ENCODE assay signal across 14 cellular contexts in genomic region chr3:44983413-44984040, GRCh38. TPM values are rescaled to one million over a fixed set of nuclear protein-coding genes. Genes with fewer than 3 reads are reported as not detected.
DNase-seq lines count a peak whose midpoint lies in the region; ATAC-seq, FAIRE-seq and TF ChIP-seq lines count a peak whose summit lies in the region.
"Had no signal": no experiment of that assay in that cellular context is flagged by ENCODE, and none has a peak within 500 bp of the region (broad histone marks: within the 10 kb centered on the region; RNA-seq: fewer than 3 reads in every experiment).

No MANE protein-coding gene starts in this region.

- H3K9me2 ChIP-seq in PC-9 (ENCODE audit: insufficient read depth), result no peaks in the 10 kb centered on the region

- H3F3A ChIP-seq in PC-9 (ENCODE audit: insufficient read depth, low read depth), result peaks cover 48% of the 10 kb centered on the region

- H3K27ac ChIP-seq in CD8-positive, alpha-beta memory T cell (ENCODE audit: low read depth, low read length), result no peak overlapping the region
- H3K27ac ChIP-seq in PC-9 (peak overlapping the region; percentile 80), pancreas (peak overlapping the region in 3 of 4 donors; percentile 18 to 76 (median 46))
- H3K27ac ChIP-seq: BLaER1 had no signal

- peak overlapping the region in 5 of 8 donors; percentile 23 to 82 (median 62) for H3K27ac Mint-ChIP-seq in CD8-positive, alpha-beta memory T cell
- H3K27ac Mint-ChIP-seq in CD14-positive monocyte, result peak overlapping the region in 1 of 7 donors; percentile 18

- no peak for FAIRE-seq in pancreas (lab: Jason Lieb, UNC)
- FAIRE-seq: colon, frontal cortex had no signal

- H3K4me2 ChIP-seq in PC-9, result peak overlapping the region; percentile 76
- H3K4me2 ChIP-seq: BLaER1 had no signal

- H3K4me3 ChIP-seq in CD8-positive, alpha-beta memory T cell (ENCODE audit: low read length), result no peak overlapping the region
- H3K4me3 ChIP-seq in PC-9 (peak overlapping the region; percentile 31; the same call in 1 of the 2 replicates), pancreas (no peak overlapping the region)
- H3K4me3 ChIP-seq: BLaER1 had no signal

- H3K27me3 ChIP-seq in CD8-positive, alpha-beta memory T cell (ENCODE audit: insufficient read depth, low read length, poor library complexity, severe bottlenecking), result no peaks in the 10 kb centered on the region
- H3K27me3 ChIP-seq in PC-9 (ENCODE audit: insufficient read depth, low read depth), result no peaks in the 10 kb centered on the region
- no peaks in the 10 kb centered on the region for H3K27me3 ChIP-seq in pancreas
- H3K27me3 ChIP-seq: BLaER1 had no signal

- CTCF ChIA-PET in CD8-positive, alpha-beta memory T cell (lab: Charles Lee), result no interaction called here
- CTCF ChIA-PET in PC-9 (lab: Charles Lee), result interaction anchor here (1.1 to 1.2 kb wide), 2 partner anchors 41 to 68 kb away, joined by 3 to 6 read pairs; no protein-coding TSS in a partner anchor

- no peak overlapping the region for H3K4me3 Mint-ChIP-seq in CD8-positive, alpha-beta memory T cell
- H3K4me3 Mint-ChIP-seq in CD14-positive monocyte, result no peak overlapping the region

- peaks cover 91% of the 10 kb centered on the region for H3K79me2 ChIP-seq in PC-9 (ENCODE audit: low read depth)

- WGBS in pancreas, 2 donors, result 16 to 27% methylated on average over 1 of the region's 1 CpG

- H3K9me3 Mint-ChIP-seq in CD8-positive, alpha-beta memory T cell, result no peaks in the 10 kb centered on the region
- H3K9me3 Mint-ChIP-seq in CD14-positive monocyte, result no peaks in the 10 kb centered on the region

- DNase-seq in CD8-positive, alpha-beta memory T cell, result no peak
- DNase-seq in PC-9 (peak; percentile 45 to 84), Right ventricle myocardium superior (no peak), pancreas (no peak), SK-N-DZ (ENCODE audit: low spot score) (no peak), CD14-positive monocyte (ENCODE audit: low spot score) (no peak), KG1 (lab: John Stamatoyannopoulos, UW) (no peak), NCI-H2196 treated with DMSO at 0.1 percent for 48 hours (lab: John Stamatoyannopoulos, UW; ENCODE audit: unreplicated experiment) (no peak)
- DNase-seq: NCI-H2029 treated with DMSO at 0.1 percent for 48 hours; occipital lobe; stimulated activated naive CD4-positive, alpha-beta T cell had no signal

- TF ChIP-seq CTCF in PC-9 (conservative IDR thresholded peaks at IDR 0.05) (no peak), pancreas (IDR thresholded peaks at IDR 0.05) (no peak), CD14-positive monocyte (IDR thresholded peaks at IDR 0.05) (no peak)

- POLR2A ChIA-PET in CD8-positive, alpha-beta memory T cell (lab: Charles Lee), result no interaction called here
- POLR2A ChIA-PET in PC-9 (lab: Charles Lee; ENCODE audit: unreplicated experiment), result interaction anchor here (0.6 to 0.8 kb wide), 2 partner anchors 140 to 174 kb away, joined by 3 to 6 read pairs; no protein-coding TSS in a partner anchor

- intact Hi-C loops in PC-9 (cut with micrococcal nuclease; ENCODE audit: unreplicated experiment), result no loop called here
- intact Hi-C loops in Right ventricle myocardium superior (cut with DNase I), result no loop called here
- intact Hi-C loops in pancreas (cut with DNase I), result no loop called here
- intact Hi-C loops in CD14-positive monocyte (cut with micrococcal nuclease), result no loop called here

- ATAC-seq in Right ventricle myocardium superior (ENCODE audit: poor library complexity) (peak; percentile 68), pancreas (peak; percentile 69 to 72 (median 70))

- BruUV-seq in PC-9 (replicated peaks; lab: Mats Ljungman, UMichigan), result no TSS peak

- H3K36me3 Mint-ChIP-seq in CD8-positive, alpha-beta memory T cell, result peaks cover 0 to 12% (median 5%) of the 10 kb centered on the region in 3 donors
- peaks cover 11 to 16% of the 10 kb centered on the region in 2 donors for H3K36me3 Mint-ChIP-seq in CD14-positive monocyte

- H3K4me1 Mint-ChIP-seq in CD8-positive, alpha-beta memory T cell, result peaks cover 58 to 81% (median 79%) of the 10 kb centered on the region in 3 donors
- H3K4me1 Mint-ChIP-seq in CD14-positive monocyte, result peaks cover 61% of the 10 kb centered on the region

- H4K20me1 ChIP-seq in PC-9 (ENCODE audit: insufficient read depth), result peaks cover 12% of the 10 kb centered on the region

- H2AFZ ChIP-seq in PC-9, result no peak overlapping the region

- H3K4me1 ChIP-seq in CD8-positive, alpha-beta memory T cell (ENCODE audit: insufficient read depth, low read length), result peaks cover 56% of the 10 kb centered on the region
- H3K4me1 ChIP-seq in PC-9 (replicated peaks; ENCODE audit: insufficient read depth) (peaks cover 67% of the 10 kb centered on the region), pancreas (peaks cover 29 to 30% (median 29%) of the 10 kb centered on the region in 3 donors)

- H3K36me3 ChIP-seq in CD8-positive, alpha-beta memory T cell (ENCODE audit: insufficient read depth, low read length), result no peaks in the 10 kb centered on the region
- H3K36me3 ChIP-seq in PC-9 (ENCODE audit: low read depth), result 0 out of 2 replicates have a peak, but pooled peaks cover 10% of the 10 kb centered on the region
- H3K36me3 ChIP-seq in pancreas, result no peaks in the 10 kb centered on the region

- H3K27me3 Mint-ChIP-seq in CD8-positive, alpha-beta memory T cell, result peaks cover 0 to 2% of the 10 kb centered on the region in 2 donors
- H3K27me3 Mint-ChIP-seq in CD14-positive monocyte (ENCODE audit: low read depth in 3 of 3), result no peaks in the 10 kb centered on the region

- H3K9me3 ChIP-seq in CD8-positive, alpha-beta memory T cell (ENCODE audit: low read length), result no peaks in the 10 kb centered on the region
- H3K9me3 ChIP-seq in PC-9 (ENCODE audit: insufficient read depth, low read depth), result no peaks in the 10 kb centered on the region
- H3K9me3 ChIP-seq in pancreas, result no peaks in the 10 kb centered on the region
- H3K9me3 ChIP-seq: BLaER1 had no signal

RNA-seq across cellular contexts. Expression of gene EXOSC7, which starts 7.5 kb away (rescaled TPM):
- 10 to 100 TPM; 86.4 to 89.6 TPM for total RNA-seq in CD8-positive, alpha-beta memory T cell
- 42.1 TPM for polyA plus RNA-seq in CD8-positive, alpha-beta memory T cell
- 56.2 and 58.0 TPM in 2 replicates for total RNA-seq in PC-9 (2021)
- total RNA-seq in Right ventricle myocardium superior, result 24.4 TPM
- 10 to 100 TPM in 5 of 6 donors, 1 to 10 TPM in 1; 9.2 to 18.0 (median 13.0) TPM for total RNA-seq in pancreas
- polyA plus RNA-seq in pancreas, result 10 to 100 TPM; 18.8 to 21.8 TPM
- 70.5 and 77.0 TPM in 2 replicates for polyA plus RNA-seq in SK-N-DZ (2014; cell fraction: cytosol; rRNA removed)
- 49.7 and 65.4 TPM in 2 replicates for polyA plus RNA-seq in SK-N-DZ (2014; cell fraction: nucleus; rRNA removed)
- polyA plus RNA-seq in CD14-positive monocyte, result 10 to 100 TPM; 16.8 to 18.8 TPM

RNA-seq across cellular contexts. Expression of gene ZDHHC3, which starts 7.6 kb away (rescaled TPM):
- 10 to 100 TPM; 40.9 to 41.8 TPM for total RNA-seq in CD8-positive, alpha-beta memory T cell
- 46.3 TPM for polyA plus RNA-seq in CD8-positive, alpha-beta memory T cell
- total RNA-seq in PC-9 (2021) (107 and 118 TPM in 2 replicates), Right ventricle myocardium superior (35.6 TPM), pancreas (10 to 100 TPM; 16.1 to 28.3 (median 20.8) TPM)
- polyA plus RNA-seq in pancreas (10 to 100 TPM; 11.4 to 15.9 TPM), CD14-positive monocyte (10 to 100 TPM; 52.1 to 61.3 TPM)
- polyA plus RNA-seq in SK-N-DZ (2014; cell fraction: cytosol; rRNA removed), result 24.1 and 26.5 TPM in 2 replicates
- polyA plus RNA-seq in SK-N-DZ (2014; cell fraction: nucleus; rRNA removed), result 26.0 and 47.5 TPM in 2 replicates

RNA-seq across cellular contexts. Expression of gene CLEC3B, which starts 42.6 kb away (rescaled TPM):
- total RNA-seq in CD8-positive, alpha-beta memory T cell, result under 1 TPM in 1 of 2 experiments, not detected in 1; 0.24 TPM
- not detected for polyA plus RNA-seq in CD8-positive, alpha-beta memory T cell
- total RNA-seq in PC-9 (2021) (not detected in 2 replicates), Right ventricle myocardium superior (78.6 TPM), pancreas (10 to 100 TPM in 1 of 6 donors, 1 to 10 TPM in 5; 1.3 to 10.6 (median 5.5) TPM)
- polyA plus RNA-seq in pancreas (10 to 100 TPM; 12.8 to 31.9 TPM), CD14-positive monocyte (10 to 100 TPM; 14.5 to 22.7 TPM)
- polyA plus RNA-seq in SK-N-DZ (2014; cell fraction: cytosol; rRNA removed), result not detected in 2 replicates
- not detected in 2 replicates for polyA plus RNA-seq in SK-N-DZ (2014; cell fraction: nucleus; rRNA removed)

Comparison
In these comparisons a context has a peak if more than half of its experiments do, and no peak if none do; other contexts are left out.
1. DNase-seq: peak in PC-9 (2 of 2); none in CD8-positive, alpha-beta memory T cell (0 of 5), Right ventricle myocardium superior (single experiment), pancreas (0 of 6), SK-N-DZ (single experiment), CD14-positive monocyte (single experiment), KG1 (single experiment) and NCI-H2196 treated with DMSO at 0.1 percent for 48 hours (single experiment).